7 cellular contexts compared by ENCODE assay signal in the genomic region with DNA sequence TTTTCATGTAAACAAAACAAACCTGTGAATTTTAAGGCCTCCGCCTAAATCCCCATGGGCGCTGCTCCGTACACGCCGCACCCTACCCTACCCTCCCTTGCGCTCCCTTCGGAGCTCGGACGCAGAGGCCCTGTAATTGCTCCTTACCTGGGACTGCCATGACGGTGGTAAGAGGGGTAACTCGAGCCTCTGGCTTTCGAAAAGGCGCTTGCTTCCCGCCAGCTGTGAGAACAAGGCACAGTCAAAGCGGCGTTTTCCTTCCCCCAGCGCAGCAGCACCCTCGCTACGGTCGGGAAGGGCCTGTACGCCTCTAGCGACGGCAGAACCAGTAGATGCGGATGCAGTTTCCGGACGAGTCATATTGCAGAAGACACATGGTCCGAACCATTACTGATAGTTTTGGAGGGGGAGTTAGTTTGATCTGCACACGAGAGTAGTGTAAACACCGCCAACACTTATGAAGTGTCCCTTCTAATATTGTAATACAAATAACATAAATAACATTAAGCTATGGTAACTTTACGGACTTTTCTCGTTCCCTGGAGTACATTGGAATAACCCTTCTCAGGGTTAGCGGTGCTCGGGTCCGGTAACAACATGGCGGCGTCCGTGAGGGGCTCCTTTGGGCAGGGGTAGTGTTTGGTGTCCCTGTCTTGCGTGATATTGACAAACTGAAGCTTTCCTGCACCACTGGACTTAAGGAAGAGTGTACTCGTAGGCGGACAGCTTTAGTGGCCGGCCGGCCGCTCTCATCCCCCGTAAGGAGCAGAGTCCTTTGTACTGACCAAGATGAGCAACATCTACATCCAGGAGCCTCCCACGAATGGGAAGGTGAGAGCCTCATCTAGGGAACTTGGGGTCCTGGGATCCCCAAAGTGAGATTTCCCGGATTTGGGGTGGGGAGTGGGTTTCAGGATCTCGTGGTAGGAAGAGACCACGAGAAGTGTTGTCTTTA. TPM values are rescaled to one million over a fixed set of nuclear protein-coding genes. Genes with fewer than 3 reads are reported as not detected.
A peak's percentile ranks its signal among the peaks of the same experiment; 100 is the strongest.
DNase-seq lines count a peak whose midpoint lies in the region; ATAC-seq, FAIRE-seq and TF ChIP-seq lines count a peak whose summit lies in the region.

A gene with protein sequence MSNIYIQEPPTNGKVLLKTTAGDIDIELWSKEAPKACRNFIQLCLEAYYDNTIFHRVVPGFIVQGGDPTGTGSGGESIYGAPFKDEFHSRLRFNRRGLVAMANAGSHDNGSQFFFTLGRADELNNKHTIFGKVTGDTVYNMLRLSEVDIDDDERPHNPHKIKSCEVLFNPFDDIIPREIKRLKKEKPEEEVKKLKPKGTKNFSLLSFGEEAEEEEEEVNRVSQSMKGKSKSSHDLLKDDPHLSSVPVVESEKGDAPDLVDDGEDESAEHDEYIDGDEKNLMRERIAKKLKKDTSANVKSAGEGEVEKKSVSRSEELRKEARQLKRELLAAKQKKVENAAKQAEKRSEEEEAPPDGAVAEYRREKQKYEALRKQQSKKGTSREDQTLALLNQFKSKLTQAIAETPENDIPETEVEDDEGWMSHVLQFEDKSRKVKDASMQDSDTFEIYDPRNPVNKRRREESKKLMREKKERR (plus strand): TSS at position 573 of the 955 bp plus-strand sequence. CDS start 217 bp downstream, at position 790.
A gene (minus strand): TSS at position 334 of the 955 bp plus-strand sequence. CDS start 174 bp downstream, at position 160.

- H3K79me2 ChIP-seq in astrocyte (ENCODE audit: insufficient read depth, low read length) = peaks cover 91% of the 10 kb centered on the region
- peaks cover 85% of the 10 kb centered on the region for H3K79me2 ChIP-seq in hepatocyte

- H3K9me2 ChIP-seq in hepatocyte (replicated peaks; ENCODE audit: insufficient read depth) = no peaks in the 10 kb centered on the region

- peak; percentile 79 to 87 for DNase-seq in NCI-H187 (lab: John Stamatoyannopoulos, UW)
- DNase-seq in T-helper 2 cell treated with Interferon-gamma antibody and Interleukin-4, amounts not matched to agents 5 μg/mL and 100 μg/mL, for 36 hours (ENCODE audit: low spot score) = peak; percentile 80
- DNase-seq in astrocyte (ENCODE audit: low read depth) = peak; percentile 92
- peak; percentile 92 for DNase-seq in hepatocyte (ENCODE audit: low spot score)
- DNase-seq in renal cortical epithelial cell (ENCODE audit: low read depth) = peak; percentile 84

- H3K36me3 ChIP-seq in astrocyte (ENCODE audit: insufficient read depth, low read length) (peaks cover 6% of the 10 kb centered on the region), hepatocyte (replicated peaks; ENCODE audit: insufficient read depth, low read depth) (no peaks in the 10 kb centered on the region)

- H4K20me1 ChIP-seq in astrocyte (ENCODE audit: insufficient read depth, low read length) (peaks cover 9% of the 10 kb centered on the region), hepatocyte (ENCODE audit: insufficient read depth, poor library complexity, severe bottlenecking) (peaks cover 5% of the 10 kb centered on the region)

- under 1% methylated on average over 47 of the region's 48 CpGs for WGBS in hepatocyte (ENCODE audit: low lambda C conversion rate, missing lambda C conversion rate)

- H3K27ac Mint-ChIP-seq in T-helper 2 cell treated with Interferon-gamma antibody and Interleukin-4, amounts not matched to agents 5 μg/mL and 100 μg/mL, for 36 hours = peak within 1 kb of the TSS; percentile 97
- peak within 1 kb of the TSS; percentile 100 for H3K27ac Mint-ChIP-seq in astrocyte (ENCODE audit: unreplicated experiment)

- H3K27me3 ChIP-seq in astrocyte (ENCODE audit: insufficient read depth, low read length) (no peaks in the 10 kb centered on the region), hepatocyte (no peaks in the 10 kb centered on the region)

- H3K4me3 ChIP-seq in astrocyte (ENCODE audit: insufficient read depth, low read depth, low read length) (peak within 1 kb of the TSS; percentile 94), hepatocyte (peak within 1 kb of the TSS; percentile 51)

- peak; percentile 87 for ATAC-seq in GM18499 (IDR thresholded peaks at IDR 0.05; ENCODE audit: insufficient read depth, unreplicated experiment)
- peak; percentile 95 for ATAC-seq in HG02938 (IDR thresholded peaks at IDR 0.05; ENCODE audit: unreplicated experiment)

- H3K9ac ChIP-seq in astrocyte (ENCODE audit: low read length) = peak within 1 kb of the TSS; percentile 92

- H3K4me2 ChIP-seq in astrocyte (ENCODE audit: low read length) (peak within 1 kb of the TSS; percentile 90), hepatocyte (peak within 1 kb of the TSS; percentile 93)

- H3K36me3 Mint-ChIP-seq in T-helper 2 cell treated with Interferon-gamma antibody and Interleukin-4, amounts not matched to agents 5 μg/mL and 100 μg/mL, for 36 hours (ENCODE audit: low read depth) = peaks cover 12% of the 10 kb centered on the region
- H3K36me3 Mint-ChIP-seq in astrocyte (ENCODE audit: low read depth, unreplicated experiment) = no peaks in the 10 kb centered on the region

- H3K4me1 ChIP-seq in astrocyte (ENCODE audit: insufficient read depth, low read length) = peaks cover 11% of the 10 kb centered on the region
- peaks cover 35% of the 10 kb centered on the region for H3K4me1 ChIP-seq in hepatocyte (ENCODE audit: insufficient read depth)

- H3K27ac ChIP-seq in astrocyte (ENCODE audit: low read depth, low read length) (peak within 1 kb of the TSS; percentile 93), hepatocyte (peak within 1 kb of the TSS; percentile 89)

- H3K27me3 Mint-ChIP-seq in T-helper 2 cell treated with Interferon-gamma antibody and Interleukin-4, amounts not matched to agents 5 μg/mL and 100 μg/mL, for 36 hours (ENCODE audit: low read depth) = no peaks in the 10 kb centered on the region
- no peaks in the 10 kb centered on the region for H3K27me3 Mint-ChIP-seq in astrocyte (ENCODE audit: low read depth, unreplicated experiment)

- peak within 1 kb of the TSS; percentile 99 for H3K4me3 Mint-ChIP-seq in T-helper 2 cell treated with Interferon-gamma antibody and Interleukin-4, amounts not matched to agents 5 μg/mL and 100 μg/mL, for 36 hours
- H3K4me3 Mint-ChIP-seq in astrocyte (ENCODE audit: unreplicated experiment) = peak within 1 kb of the TSS; percentile 98

- peaks cover 39% of the 10 kb centered on the region for H3K4me1 Mint-ChIP-seq in T-helper 2 cell treated with Interferon-gamma antibody and Interleukin-4, amounts not matched to agents 5 μg/mL and 100 μg/mL, for 36 hours (ENCODE audit: low read depth)
- H3K4me1 Mint-ChIP-seq in astrocyte (ENCODE audit: low read depth, unreplicated experiment) = peaks cover 20% of the 10 kb centered on the region

- H2AFZ ChIP-seq in astrocyte (ENCODE audit: low read depth, low read length) = peak within 1 kb of the TSS; percentile 81
- peak within 1 kb of the TSS; percentile 77 for H2AFZ ChIP-seq in hepatocyte

- no peaks in the 10 kb centered on the region for H3K9me3 ChIP-seq in astrocyte (ENCODE audit: insufficient read depth, low read depth, low read length)
- no peaks in the 10 kb centered on the region for H3K9me3 ChIP-seq in hepatocyte (ENCODE audit: low read depth)

- peak; percentile 20 for FAIRE-seq in astrocyte (lab: Jason Lieb, UNC)

- TF ChIP-seq CTCF in astrocyte (IDR thresholded peaks at IDR 0.05; ENCODE audit: insufficient read depth, low read depth, low read length) (no peak), hepatocyte (IDR thresholded peaks at IDR 0.05; ENCODE audit: poor library complexity) (no peak)

- H3K9me3 Mint-ChIP-seq in T-helper 2 cell treated with Interferon-gamma antibody and Interleukin-4, amounts not matched to agents 5 μg/mL and 100 μg/mL, for 36 hours = no peaks in the 10 kb centered on the region
- no peaks in the 10 kb centered on the region for H3K9me3 Mint-ChIP-seq in astrocyte (ENCODE audit: unreplicated experiment)

RNA-seq across cellular contexts. Expression of the first gene that starts in this region (rescaled TPM):
- total RNA-seq in astrocyte (23.2 and 25.7 TPM in 2 replicates), hepatocyte (15.8 and 21.6 TPM in 2 replicates), renal cortical epithelial cell (10.2 and 23.5 TPM in 2 replicates)
- 28.8 and 32.5 TPM in 2 replicates for polyA plus RNA-seq in hepatocyte

RNA-seq across cellular contexts. Expression of the second gene that starts in this region (rescaled TPM):
- 26.2 and 27.3 TPM in 2 replicates for total RNA-seq in astrocyte
- total RNA-seq in hepatocyte = 18.7 and 19.6 TPM in 2 replicates
- polyA plus RNA-seq in hepatocyte = 27.3 and 29.3 TPM in 2 replicates
- total RNA-seq in renal cortical epithelial cell = 21.8 and 25.9 TPM in 2 replicates

Comparison
In these comparisons a context has a peak if more than half of its experiments do, and no peak if none do; other contexts are left out.
1. Peak in every context shown above with its lines: DNase-seq, ATAC-seq, H3K4me3 ChIP-seq and H3K27ac ChIP-seq.